33 cellular contexts compared by ENCODE assay signal in genomic region chr7:134288265-134288664, GRCh38.
"Had no signal": no experiment of that assay in that cellular context is flagged by ENCODE, and none has a peak within 500 bp of the region (broad histone marks: within the 10 kb centered on the region; RNA-seq: fewer than 3 reads in every experiment).

No MANE protein-coding gene starts in this region.

- H3K36me3 ChIP-seq: breast epithelium, vagina had no signal

- H3K27me3 ChIP-seq: breast epithelium, sigmoid colon, upper lobe of left lung, vagina had no signal

- H3K4me3 Mint-ChIP-seq: activated CD8-positive, alpha-beta memory T cell treated with anti-CD3 and anti-CD28 coated beads, Interleukin-2, amount 10 ng/mL, durations not matched to agents 7 days and 5 days; activated CD8-positive, alpha-beta T cell treated with anti-CD3 and anti-CD28 coated beads for 36 hours; central memory CD8-positive, alpha-beta T cell; dendritic cell treated with granulocyte-macrophage colony-stimulating factor and Interleukin-4, amounts not matched to agents 40 ng/mL and 50 ng/mL, for 4 days; endodermal cell; naive B cell; neural crest cell; stimulated activated memory B cell treated with anti-CD40 and anti-IgM and Interleukin-4, amounts not matched to agents 10 μg/mL and 1 μg/mL and 100 μg/mL, for 72 hours; stimulated activated naive CD8-positive, alpha-beta T cell treated with anti-CD3 and anti-CD28 coated beads, Interleukin-15, amount 100 ng/mL, for 72 hours had no signal

- DNase-seq: activated CD4-positive, alpha-beta T cell treated with anti-CD3 and anti-CD28 coated beads, Interleukin-2, amount 50 U/mL, for 1 hour; activated CD4-positive, CD25-positive, alpha-beta regulatory T cell treated with anti-CD3 and anti-CD28 coated beads, Interleukin-2, amount 50 U/mL, for 72 hours; activated CD8-positive, alpha-beta memory T cell treated with anti-CD3 and anti-CD28 coated beads, Interleukin-2, amount 10 ng/mL, durations not matched to agents 7 days and 5 days; activated CD8-positive, alpha-beta T cell treated with anti-CD3 and anti-CD28 coated beads for 36 hours; activated T-cell treated with anti-CD3 and anti-CD28 coated beads, Interleukin-2, amount 50 U/mL, for 48 hours; endodermal cell; esophagus squamous epithelium; foreskin melanocyte; heart right ventricle; left ventricle myocardium inferior; naive B cell; occipital lobe; psoas muscle; sigmoid colon; small intestine; stimulated activated CD4-positive, alpha-beta T cell treated with anti-CD3 and anti-CD28 coated beads, Interleukin-4, amount 100 ng/mL, for 24 hours; stimulated activated naive CD8-positive, alpha-beta T cell treated with anti-CD3 and anti-CD28 coated beads, Interleukin-15, amount 100 ng/mL, for 72 hours; substantia nigra; upper lobe of left lung had no signal

- H3K4me3 ChIP-seq: breast epithelium, esophagus squamous epithelium, heart right ventricle, left ventricle myocardium inferior, lung, psoas muscle, sigmoid colon, upper lobe of left lung, vagina had no signal

- H3K27ac ChIP-seq: breast epithelium, epithelial cell of prostate, esophagus squamous epithelium, heart right ventricle, left ventricle myocardium inferior, parathyroid adenoma, psoas muscle, sigmoid colon, upper lobe of left lung, vagina, VCaP had no signal

- H3K79me2 ChIP-seq: parathyroid adenoma had no signal

- ATAC-seq: activated CD8-positive, alpha-beta memory T cell treated with anti-CD3 and anti-CD28 coated beads, Interleukin-2, amount 10 ng/mL, durations not matched to agents 7 days and 5 days; activated CD8-positive, alpha-beta T cell treated with anti-CD3 and anti-CD28 coated beads for 36 hours; activated naive CD4-positive, alpha-beta T cell treated with anti-CD3 and anti-CD28 coated beads, Interleukin-2, amount 50 U/mL, for 72 hours; heart right ventricle; psoas muscle; stimulated activated memory B cell treated with anti-CD40 and anti-IgM and Interleukin-4, amounts not matched to agents 10 μg/mL and 1 μg/mL and 100 μg/mL, for 72 hours; stimulated activated naive CD8-positive, alpha-beta T cell treated with anti-CD3 and anti-CD28 coated beads, Interleukin-15, amount 100 ng/mL, for 72 hours had no signal

- H3K27me3 Mint-ChIP-seq: activated CD8-positive, alpha-beta memory T cell treated with anti-CD3 and anti-CD28 coated beads, Interleukin-2, amount 10 ng/mL, durations not matched to agents 7 days and 5 days; activated CD8-positive, alpha-beta T cell treated with anti-CD3 and anti-CD28 coated beads for 36 hours; stimulated activated memory B cell treated with anti-CD40 and anti-IgM and Interleukin-4, amounts not matched to agents 10 μg/mL and 1 μg/mL and 100 μg/mL, for 72 hours had no signal

- H3K4me1 Mint-ChIP-seq: activated CD8-positive, alpha-beta memory T cell treated with anti-CD3 and anti-CD28 coated beads, Interleukin-2, amount 10 ng/mL, durations not matched to agents 7 days and 5 days; central memory CD8-positive, alpha-beta T cell; stimulated activated naive CD8-positive, alpha-beta T cell treated with anti-CD3 and anti-CD28 coated beads, Interleukin-15, amount 100 ng/mL, for 72 hours had no signal

- H3K4me1 ChIP-seq: breast epithelium, heart right ventricle, left ventricle myocardium inferior, parathyroid adenoma, upper lobe of left lung had no signal

- H3K9me3 Mint-ChIP-seq: activated CD8-positive, alpha-beta T cell treated with anti-CD3 and anti-CD28 coated beads for 36 hours; activated naive CD4-positive, alpha-beta T cell treated with anti-CD3 and anti-CD28 coated beads, Interleukin-2, amount 50 U/mL, for 72 hours; activated T-helper 2 cell treated with anti-CD3 and anti-CD28 coated beads, Interferon-gamma antibody, Interleukin-2, Interleukin-4, amounts not matched to agents 10 μg/mL and 5 μg/mL and 100 μg/mL, durations not matched to agents 14 hours and 24 hours and 36 hours; central memory CD8-positive, alpha-beta T cell; endodermal cell; naive B cell; neural crest cell; stimulated activated memory B cell treated with anti-CD40 and anti-IgM and Interleukin-4, amounts not matched to agents 10 μg/mL and 1 μg/mL and 100 μg/mL, for 72 hours; stimulated activated naive CD8-positive, alpha-beta T cell treated with anti-CD3 and anti-CD28 coated beads, Interleukin-15, amount 100 ng/mL, for 72 hours had no signal

- H3K36me3 Mint-ChIP-seq: activated naive CD4-positive, alpha-beta T cell treated with anti-CD3 and anti-CD28 coated beads, Interleukin-2, amount 50 U/mL, for 72 hours; naive B cell had no signal

- FAIRE-seq: islet of Langerhans, small intestine, TTC549 had no signal

- H3K9me3 ChIP-seq: breast epithelium, esophagus squamous epithelium, heart right ventricle, left ventricle myocardium inferior, psoas muscle, sigmoid colon, upper lobe of left lung, vagina had no signal

- H3K27ac Mint-ChIP-seq: activated CD8-positive, alpha-beta memory T cell treated with anti-CD3 and anti-CD28 coated beads, Interleukin-2, amount 10 ng/mL, durations not matched to agents 7 days and 5 days; activated CD8-positive, alpha-beta T cell treated with anti-CD3 and anti-CD28 coated beads for 36 hours; activated naive CD4-positive, alpha-beta T cell treated with anti-CD3 and anti-CD28 coated beads, Interleukin-2, amount 50 U/mL, for 72 hours; activated T-helper 2 cell treated with anti-CD3 and anti-CD28 coated beads, Interferon-gamma antibody, Interleukin-2, Interleukin-4, amounts not matched to agents 10 μg/mL and 5 μg/mL and 100 μg/mL, durations not matched to agents 14 hours and 24 hours and 36 hours; dendritic cell treated with granulocyte-macrophage colony-stimulating factor and Interleukin-4, amounts not matched to agents 40 ng/mL and 50 ng/mL, for 4 days; endodermal cell; stimulated activated memory B cell treated with anti-CD40 and anti-IgM and Interleukin-4, amounts not matched to agents 10 μg/mL and 1 μg/mL and 100 μg/mL, for 72 hours; stimulated activated naive CD8-positive, alpha-beta T cell treated with anti-CD3 and anti-CD28 coated beads, Interleukin-15, amount 100 ng/mL, for 72 hours had no signal

- H3K9ac ChIP-seq: parathyroid adenoma had no signal

- H2AFZ ChIP-seq: parathyroid adenoma had no signal
